Comparison of ENCODE assay signal across 9 cellular contexts in genomic region chr19:18433735-18434398, GRCh38. TPM values are rescaled to one million over a fixed set of nuclear protein-coding genes. Genes with fewer than 3 reads are reported as not detected.
DNase-seq lines count a peak whose midpoint lies in the region; ATAC-seq and TF ChIP-seq lines count a peak whose summit lies in the region.
"Had no signal": no experiment of that assay in that cellular context is flagged by ENCODE, and none has a peak within 500 bp of the region (broad histone marks: within the 10 kb centered on the region; RNA-seq: fewer than 3 reads in every experiment).

No MANE protein-coding gene starts in this region.

- peak overlapping the region in 7 of 8 donors; percentile 21 to 76 (median 53) for H3K4me3 Mint-ChIP-seq in CD4-positive, alpha-beta memory T cell
- H3K4me3 Mint-ChIP-seq in endodermal cell (peak overlapping the region; percentile 58), osteocyte (ENCODE audit: unreplicated experiment) (peak overlapping the region; percentile 62)

- TF ChIP-seq CTCF in PC-9 (conservative IDR thresholded peaks at IDR 0.05) (no peak), endodermal cell (conservative IDR thresholded peaks at IDR 0.05) (no peak), osteocyte (IDR thresholded peaks at IDR 0.05) (no peak)

- no peak for DNase-seq in CD4-positive, alpha-beta memory T cell
- DNase-seq in PC-9 = no peak
- DNase-seq in endodermal cell = peak; percentile 87
- no peak for DNase-seq in osteocyte (ENCODE audit: extremely low spot score, unreplicated experiment)
- no peak for DNase-seq in T-helper 9 cell
- no peak for DNase-seq in NCI-H748 (lab: John Stamatoyannopoulos, UW; ENCODE audit: unreplicated experiment)
- DNase-seq in NCI-H1417 (lab: John Stamatoyannopoulos, UW) = no peak
- DNase-seq: central memory CD4-positive, alpha-beta T cell had no signal

- H3K79me2 ChIP-seq in PC-9 (ENCODE audit: low read depth) = peaks cover 8% of the 10 kb centered on the region; the same call in 1 of the 2 replicates

- H3K27ac ChIP-seq in CD4-positive, alpha-beta memory T cell (ENCODE audit: low read depth, low read length) = no peak overlapping the region
- no peak overlapping the region for H3K27ac ChIP-seq in PC-9
- peak overlapping the region; percentile 44 for H3K27ac ChIP-seq in endodermal cell (ENCODE audit: low read depth, low read length)

- no peaks in the 10 kb centered on the region for H3K9me3 Mint-ChIP-seq in CD4-positive, alpha-beta memory T cell
- H3K9me3 Mint-ChIP-seq in endodermal cell (no peaks in the 10 kb centered on the region), osteocyte (ENCODE audit: unreplicated experiment) (no peaks in the 10 kb centered on the region)

- ATAC-seq in HG03565 (IDR thresholded peaks at IDR 0.05; ENCODE audit: unreplicated experiment) = no peak

- H3K4me1 ChIP-seq in CD4-positive, alpha-beta memory T cell (ENCODE audit: insufficient read depth, low read length) = peaks cover 31% of the 10 kb centered on the region
- peaks cover 15% of the 10 kb centered on the region for H3K4me1 ChIP-seq in PC-9 (replicated peaks; ENCODE audit: insufficient read depth)
- peaks cover 13% of the 10 kb centered on the region for H3K4me1 ChIP-seq in endodermal cell (ENCODE audit: control insufficient read depth, insufficient read depth, low read length)

- no peaks in the 10 kb centered on the region for H3K36me3 ChIP-seq in CD4-positive, alpha-beta memory T cell (ENCODE audit: insufficient read depth, low read length)
- no peaks in the 10 kb centered on the region; the same call in 1 of the 2 replicates for H3K36me3 ChIP-seq in PC-9 (ENCODE audit: low read depth)
- peaks cover 3% of the 10 kb centered on the region for H3K36me3 ChIP-seq in endodermal cell (ENCODE audit: control insufficient read depth, insufficient read depth, low read length)

- POLR2A ChIA-PET in CD4-positive, alpha-beta memory T cell (lab: Charles Lee; ENCODE audit: partially characterized antibody) = interaction anchor here (1.2 to 14.5 kb wide), 2 partner anchors 9 to 16 kb away, joined by 4 to 238 read pairs; partner anchors contain the start of gene SSBP4
- POLR2A ChIA-PET in PC-9 (lab: Charles Lee; ENCODE audit: unreplicated experiment) = no interaction called here

- 12 to 16% methylated on average over 12 to 56 of the region's 60 CpGs for WGBS in endodermal cell (ENCODE audit: insufficient coverage in 1 of 2, insufficient read length in 1 of 2), 2 experiments

- no peak overlapping the region for H2AFZ ChIP-seq in PC-9

- peaks cover 5% of the 10 kb centered on the region; the same call in 1 of the 2 replicates for H4K20me1 ChIP-seq in PC-9 (ENCODE audit: insufficient read depth)

- intact Hi-C loops in CD4-positive, alpha-beta memory T cell (cut with micrococcal nuclease) = no loop called here
- intact Hi-C loops in PC-9 (cut with micrococcal nuclease; ENCODE audit: unreplicated experiment) = no loop called here

- H3K4me3 ChIP-seq in CD4-positive, alpha-beta memory T cell (ENCODE audit: low read length in 2 of 2) = no peak overlapping the region
- no peak overlapping the region for H3K4me3 ChIP-seq in PC-9
- no peak overlapping the region for H3K4me3 ChIP-seq in endodermal cell (ENCODE audit: low read length)

- no peaks in the 10 kb centered on the region for H3K9me2 ChIP-seq in PC-9 (ENCODE audit: insufficient read depth)

- H3K9me3 ChIP-seq in CD4-positive, alpha-beta memory T cell (ENCODE audit: control insufficient read depth in 1 of 2, low read length in 2 of 2) = no peaks in the 10 kb centered on the region
- no peaks in the 10 kb centered on the region for H3K9me3 ChIP-seq in PC-9 (ENCODE audit: insufficient read depth, low read depth)
- no peaks in the 10 kb centered on the region for H3K9me3 ChIP-seq in endodermal cell (ENCODE audit: control insufficient read depth, low read length)

- CTCF ChIA-PET in CD4-positive, alpha-beta memory T cell (lab: Charles Lee; ENCODE audit: partially characterized antibody) = interaction anchor here (0.6 to 1.0 kb wide), 2 partner anchors 23 to 118 kb away, joined by 3 read pairs; no protein-coding TSS in a partner anchor
- CTCF ChIA-PET in PC-9 (lab: Charles Lee) = no interaction called here

- H3K27me3 Mint-ChIP-seq in CD4-positive, alpha-beta memory T cell = no peaks in the 10 kb centered on the region
- H3K27me3 Mint-ChIP-seq in endodermal cell (ENCODE audit: insufficient read depth) (peaks cover 3% of the 10 kb centered on the region), osteocyte (ENCODE audit: unreplicated experiment) (no peaks in the 10 kb centered on the region)

- BruUV-seq in PC-9 (replicated peaks; lab: Mats Ljungman, UMichigan) = TSS peak; percentile 62

- H3K9ac ChIP-seq in endodermal cell (ENCODE audit: extremely low read depth, low read length, poor library complexity, severe bottlenecking) = no peak overlapping the region

- H3K27me3 ChIP-seq in CD4-positive, alpha-beta memory T cell (ENCODE audit: insufficient read depth, low read length) = no peaks in the 10 kb centered on the region
- H3K27me3 ChIP-seq in PC-9 (ENCODE audit: insufficient read depth, low read depth) (no peaks in the 10 kb centered on the region), endodermal cell (ENCODE audit: control insufficient read depth, insufficient read depth, low read length, poor library complexity, severe bottlenecking) (no peaks in the 10 kb centered on the region)

- peaks cover 42% of the 10 kb centered on the region for H3F3A ChIP-seq in PC-9 (ENCODE audit: insufficient read depth, low read depth)

- peaks cover 5 to 36% (median 16%) of the 10 kb centered on the region in 4 donors for H3K4me1 Mint-ChIP-seq in CD4-positive, alpha-beta memory T cell
- H3K4me1 Mint-ChIP-seq in endodermal cell (peaks cover 6% of the 10 kb centered on the region), osteocyte (ENCODE audit: unreplicated experiment) (peaks cover 35% of the 10 kb centered on the region)

- no peaks in the 10 kb centered on the region for H3K36me3 Mint-ChIP-seq in CD4-positive, alpha-beta memory T cell
- H3K36me3 Mint-ChIP-seq in endodermal cell (ENCODE audit: low read depth) (peaks cover 6% of the 10 kb centered on the region), osteocyte (ENCODE audit: unreplicated experiment) (no peaks in the 10 kb centered on the region)

- H3K27ac Mint-ChIP-seq in CD4-positive, alpha-beta memory T cell = peak overlapping the region in 3 of 7 donors; percentile 27 to 83 (median 76)
- no peak overlapping the region for H3K27ac Mint-ChIP-seq in endodermal cell
- peak overlapping the region; percentile 44 for H3K27ac Mint-ChIP-seq in osteocyte (ENCODE audit: unreplicated experiment)

- H3K4me2 ChIP-seq in PC-9 = no peak overlapping the region

RNA-seq across cellular contexts. Expression of gene ISYNA1, which starts 4.1 kb away (rescaled TPM):
- total RNA-seq in CD4-positive, alpha-beta memory T cell = 10 to 100 TPM; 37.1 to 43.2 TPM
- 10 to 100 TPM; 27.5 to 36.3 TPM for polyA plus RNA-seq in CD4-positive, alpha-beta memory T cell
- total RNA-seq in PC-9 (2021) (129 and 142 TPM in 2 replicates), endodermal cell (100 to 1,000 TPM; 156 to 212 TPM), osteocyte (159 and 178 TPM in 2 replicates)
- 502 TPM for polyA plus RNA-seq in endodermal cell (2013, experiment 1 of 2)
- polyA plus RNA-seq in endodermal cell (2013, experiment 2 of 2) = 458 TPM

RNA-seq across cellular contexts. Expression of gene SSBP4, which starts 14.7 kb away (rescaled TPM):
- 10 to 100 TPM; 71.3 to 73.4 TPM for total RNA-seq in CD4-positive, alpha-beta memory T cell
- 100 to 1,000 TPM in 1 of 2 donors, 10 to 100 TPM in 1; 81.5 to 108 TPM for polyA plus RNA-seq in CD4-positive, alpha-beta memory T cell
- 56.6 and 65.2 TPM in 2 replicates for total RNA-seq in PC-9 (2021)
- 10 to 100 TPM; 35.9 to 43.5 TPM for total RNA-seq in endodermal cell
- 154 TPM for polyA plus RNA-seq in endodermal cell (2013, experiment 1 of 2)
- 157 TPM for polyA plus RNA-seq in endodermal cell (2013, experiment 2 of 2)
- 82.9 and 102 TPM in 2 replicates for total RNA-seq in osteocyte

RNA-seq across cellular contexts. Expression of gene LRRC25, which starts 36.4 kb away (rescaled TPM):
- total RNA-seq in CD4-positive, alpha-beta memory T cell = under 1 TPM; 0.73 to 0.91 TPM
- under 1 TPM in 1 of 2 donors, not detected in 1; 0.07 TPM for polyA plus RNA-seq in CD4-positive, alpha-beta memory T cell
- total RNA-seq in PC-9 (2021) = not detected in 2 replicates
- total RNA-seq in endodermal cell = not detected
- 0.21 TPM for polyA plus RNA-seq in endodermal cell (2013, experiment 1 of 2)
- polyA plus RNA-seq in endodermal cell (2013, experiment 2 of 2) = 0.21 TPM
- total RNA-seq in osteocyte = 0.16 TPM in 1 of 2 replicates, not detected in the other

RNA-seq across cellular contexts. Expression of gene GDF15, which starts 47.9 kb away (rescaled TPM):
- 1 to 10 TPM; 1.2 TPM for total RNA-seq in CD4-positive, alpha-beta memory T cell
- not detected for polyA plus RNA-seq in CD4-positive, alpha-beta memory T cell
- total RNA-seq in PC-9 (2021) (15.1 and 17.2 TPM in 2 replicates), endodermal cell (1 to 10 TPM in 1 of 2 donors, under 1 TPM in 1; 0.90 to 2.2 TPM), osteocyte (41.9 and 47.9 TPM in 2 replicates)
- 15.5 TPM for polyA plus RNA-seq in endodermal cell (2013, experiment 1 of 2)
- 18.2 TPM for polyA plus RNA-seq in endodermal cell (2013, experiment 2 of 2)
